In genomic region chr13:28049215-28049614, GRCh38 we compare ENCODE assay signal across 25 cellular contexts. TPM values are rescaled to one million over a fixed set of nuclear protein-coding genes. Genes with fewer than 3 reads are reported as not detected.
DNase-seq lines count a peak whose midpoint lies in the region; ATAC-seq and TF ChIP-seq lines count a peak whose summit lies in the region.
"Had no signal": no experiment of that assay in that cellular context is flagged by ENCODE, and none has a peak within 500 bp of the region (broad histone marks: within the 10 kb centered on the region; RNA-seq: fewer than 3 reads in every experiment).

No MANE protein-coding gene starts in this region.

- H3F3A ChIP-seq in Loucy (ENCODE audit: low read depth): no peaks in the 10 kb centered on the region; the same call in 1 of the 2 replicates

- H3K4me2 ChIP-seq in Loucy (ENCODE audit: low read depth, low read length, poor library complexity, severe bottlenecking): no peak overlapping the region
- H3K4me2 ChIP-seq: BLaER1 treated with 17β-estradiol and CSF1 and Interleukin-3, amounts not matched to agents 10 nM and 100 nM had no signal

- intact Hi-C loops in uterus (cut with DNase I; ENCODE audit: low total_unique reads): no loop called here
- intact Hi-C loops in psoas muscle (cut with DNase I): no loop called here

- H3K36me3 ChIP-seq in Loucy (ENCODE audit: insufficient read depth, low read length): no peaks in the 10 kb centered on the region
- no peaks in the 10 kb centered on the region for H3K36me3 ChIP-seq in mucosa of rectum (ENCODE audit: control insufficient read depth in 2 of 2, insufficient read depth in 2 of 2, low read length in 2 of 2)
- H3K36me3 ChIP-seq in uterus: no peaks in the 10 kb centered on the region
- no peaks in the 10 kb centered on the region for H3K36me3 ChIP-seq in psoas muscle (ENCODE audit: insufficient read depth in 1 of 2, low read depth in 1 of 2)
- H3K36me3 ChIP-seq: BLaER1 treated with 17β-estradiol and CSF1 and Interleukin-3, amounts not matched to agents 10 nM and 100 nM; cardiac muscle cell; SJCRH30 had no signal

- DNase-seq in GM12864 (ENCODE audit: low read depth): no peak
- DNase-seq in NCI-H748 (lab: John Stamatoyannopoulos, UW; ENCODE audit: unreplicated experiment): peak; percentile 81
- DNase-seq in uterus: no peak
- no peak for DNase-seq in activated CD4-positive, alpha-beta T cell treated with anti-CD3 and anti-CD28 coated beads, Interleukin-2, amount 50 U/mL, for 4 hours
- DNase-seq in psoas muscle: no peak
- DNase-seq: activated CD4-positive, alpha-beta T cell treated with anti-CD3 and anti-CD28 coated beads for 4 hours; activated CD8-positive, alpha-beta memory T cell treated with anti-CD3 and anti-CD28 coated beads, Interleukin-2, amount 10 ng/mL, durations not matched to agents 7 days and 5 days; activated naive CD4-positive, alpha-beta T cell treated with anti-CD3 and anti-CD28 coated beads, Interleukin-2, amount 50 U/mL, for 16 hours; glutamatergic neuron; GM23248; mesendoderm; naive thymus-derived CD4-positive, alpha-beta T cell; NCI-H1417 treated with DMSO at 0.1 percent for 48 hours; SJCRH30; stimulated activated CD4-positive, alpha-beta T cell treated with anti-CD3 and anti-CD28 coated beads, Interleukin-4, amount 100 ng/mL, for 4 hours; stimulated activated naive CD8-positive, alpha-beta T cell treated with anti-CD3 and anti-CD28 coated beads, Interleukin-15, amount 100 ng/mL, for 72 hours; T-helper 1 cell; trophoblast cell had no signal

- no peak for TF ChIP-seq CTCF in GM12864 (IDR thresholded peaks at IDR 0.05; ENCODE audit: low read depth, low read length, missing control alignments)
- no peak for TF ChIP-seq CTCF in Loucy (conservative IDR thresholded peaks at IDR 0.05; ENCODE audit: low read length)
- TF ChIP-seq CTCF in uterus (IDR thresholded peaks at IDR 0.05): no peak
- no peak for TF ChIP-seq CTCF in psoas muscle (IDR thresholded peaks at IDR 0.05)

- peaks cover 4% of the 10 kb centered on the region for H3K4me1 ChIP-seq in Loucy (ENCODE audit: insufficient read depth, low read length, poor library complexity, severe bottlenecking)
- no peaks in the 10 kb centered on the region for H3K4me1 ChIP-seq in mucosa of rectum (ENCODE audit: control insufficient read depth in 2 of 2, insufficient read depth in 2 of 2, low read length in 2 of 2)
- H3K4me1 ChIP-seq in uterus: no peaks in the 10 kb centered on the region
- H3K4me1 ChIP-seq in psoas muscle: no peaks in the 10 kb centered on the region
- H3K4me1 ChIP-seq: SJCRH30 had no signal

- no peak for TF ChIP-seq POLR2A in uterus (IDR thresholded peaks at IDR 0.05)

- H3K79me2 ChIP-seq in Loucy (ENCODE audit: insufficient read depth, low read length): no peaks in the 10 kb centered on the region

- WGBS in psoas muscle, 3 donors: 43 to 53% (median 52%) methylated on average over 5 of the region's 5 CpGs

- ATAC-seq in psoas muscle (no peak), GM19463 (IDR thresholded peaks at IDR 0.05; ENCODE audit: unreplicated experiment) (no peak)
- ATAC-seq: activated CD8-positive, alpha-beta memory T cell treated with anti-CD3 and anti-CD28 coated beads, Interleukin-2, amount 10 ng/mL, durations not matched to agents 7 days and 5 days; HepG2; naive thymus-derived CD4-positive, alpha-beta T cell; stimulated activated naive CD8-positive, alpha-beta T cell treated with anti-CD3 and anti-CD28 coated beads, Interleukin-15, amount 100 ng/mL, for 72 hours had no signal

- no peaks in the 10 kb centered on the region for H4K20me1 ChIP-seq in Loucy (ENCODE audit: insufficient read depth, low read length, poor library complexity, severe bottlenecking)
- H4K20me1 ChIP-seq: BLaER1 treated with 17β-estradiol and CSF1 and Interleukin-3, amounts not matched to agents 10 nM and 100 nM had no signal

- no peaks in the 10 kb centered on the region for H3K9me3 ChIP-seq in Loucy (ENCODE audit: insufficient read depth, low read depth, low read length)
- no peaks in the 10 kb centered on the region for H3K9me3 ChIP-seq in mucosa of rectum (ENCODE audit: control insufficient read depth in 2 of 2, low read length in 2 of 2)
- no peaks in the 10 kb centered on the region for H3K9me3 ChIP-seq in uterus
- no peaks in the 10 kb centered on the region for H3K9me3 ChIP-seq in psoas muscle
- H3K9me3 ChIP-seq: BLaER1 treated with 17β-estradiol and CSF1 and Interleukin-3, amounts not matched to agents 10 nM and 100 nM had no signal

- no peak overlapping the region for H3K9ac ChIP-seq in Loucy (ENCODE audit: low read depth, low read length, poor library complexity, severe bottlenecking)
- H3K9ac ChIP-seq in mucosa of rectum (ENCODE audit: low read depth in 1 of 2, low read length in 2 of 2): no peak overlapping the region
- H3K9ac ChIP-seq: BLaER1 treated with 17β-estradiol and CSF1 and Interleukin-3, amounts not matched to agents 10 nM and 100 nM; GM23248 had no signal

- no peaks in the 10 kb centered on the region for H3K27me3 ChIP-seq in Loucy (ENCODE audit: insufficient read depth, low read length, poor library complexity, severe bottlenecking)
- H3K27me3 ChIP-seq in mucosa of rectum (ENCODE audit: control insufficient read depth in 2 of 2, insufficient read depth in 2 of 2, low read length in 2 of 2): no peaks in the 10 kb centered on the region
- H3K27me3 ChIP-seq in uterus: no peaks in the 10 kb centered on the region
- peaks cover 0 to 4% (median 0%) of the 10 kb centered on the region in 3 donors for H3K27me3 ChIP-seq in psoas muscle (ENCODE audit: insufficient read depth in 3 of 3, low read length in 2 of 3)
- H3K27me3 ChIP-seq: BLaER1 treated with 17β-estradiol and CSF1 and Interleukin-3, amounts not matched to agents 10 nM and 100 nM; SJCRH30 had no signal

- H3K9me2 ChIP-seq in Loucy (replicated peaks; ENCODE audit: low read depth, low read length): no peaks in the 10 kb centered on the region

- H3K27ac ChIP-seq in mucosa of rectum (ENCODE audit: low read depth in 2 of 2, low read length in 2 of 2) (peak overlapping the region; percentile 21 to 52), uterus (no peak overlapping the region), psoas muscle (no peak overlapping the region)
- H3K27ac ChIP-seq: BLaER1 treated with 17β-estradiol and CSF1 and Interleukin-3, amounts not matched to agents 10 nM and 100 nM; cardiac muscle cell; GM23248; SJCRH30 had no signal

- peak overlapping the region; percentile 9; the same call in 1 of the 2 replicates for H3K4me3 ChIP-seq in GM12864 (ENCODE audit: low read depth, low read length)
- no peak overlapping the region for H3K4me3 ChIP-seq in Loucy (ENCODE audit: low read length, poor library complexity, severe bottlenecking)
- no peak overlapping the region for H3K4me3 ChIP-seq in mucosa of rectum (ENCODE audit: low read length in 2 of 2)
- no peak overlapping the region for H3K4me3 ChIP-seq in uterus
- H3K4me3 ChIP-seq in psoas muscle: no peak overlapping the region
- H3K4me3 ChIP-seq: BLaER1 treated with 17β-estradiol and CSF1 and Interleukin-3, amounts not matched to agents 10 nM and 100 nM; cardiac muscle cell; GM23248; SJCRH30 had no signal

- H2AFZ ChIP-seq in Loucy (ENCODE audit: low read length): peak overlapping the region; percentile 37; the same call in 1 of the 2 replicates
- H2AFZ ChIP-seq: GM23248 had no signal

RNA-seq across cellular contexts. Expression of gene FLT3, which starts 51.2 kb away (rescaled TPM):
- total RNA-seq in uterus (under 1 TPM in 3 of 4 donors, not detected in 1; under 0.01 to 0.90 (median 0.24) TPM), psoas muscle (under 1 TPM in 2 of 4 donors, not detected in 2; 0.04 to 0.19 TPM)
- polyA plus RNA-seq in psoas muscle: under 1 TPM; 0.04 to 0.08 (median 0.06) TPM
- total RNA-seq: activated CD8-positive, alpha-beta memory T cell treated with anti-CD3 and anti-CD28 coated beads, Interleukin-2, amount 10 ng/mL, durations not matched to agents 7 days and 5 days; GM23248; HepG2; osteocyte; SJCRH30 had no signal
- polyA plus RNA-seq: cardiac muscle cell; GM23248; HepG2; naive thymus-derived CD4-positive, alpha-beta T cell had no signal

Comparison
In these comparisons a context has a peak if more than half of its experiments do, and no peak if none do; other contexts are left out.
1. H3K27ac ChIP-seq: peak in mucosa of rectum (2 of 2); none in uterus (0 of 2) and psoas muscle (single experiment).